30 cellular contexts compared by ENCODE assay signal in genomic region chrY:13432293-13433025, GRCh38. TPM values are rescaled to one million over a fixed set of nuclear protein-coding genes. Genes with fewer than 3 reads are reported as not detected.
DNase-seq lines count a peak whose midpoint lies in the region; ATAC-seq and TF ChIP-seq lines count a peak whose summit lies in the region.
"Had no signal": no experiment of that assay in that cellular context is flagged by ENCODE, and none has a peak within 500 bp of the region (broad histone marks: within the 10 kb centered on the region; RNA-seq: fewer than 3 reads in every experiment).

No MANE protein-coding gene starts in this region.

- TF ChIP-seq CTCF in natural killer cell (IDR thresholded peaks at IDR 0.05) (no peak), GM13977 (IDR thresholded peaks at IDR 0.05; ENCODE audit: extremely low read depth, insufficient read depth, missing control alignments) (no peak)

- peak overlapping the region; percentile 68 for H3K4me3 Mint-ChIP-seq in natural killer cell treated with Interleukin-12 subunit alpha and Interleukin-12 subunit beta and Interleukin-15 and Interleukin-18, amount 100 ng/mL, for 72 hours
- H3K4me3 Mint-ChIP-seq in natural killer cell: no peak overlapping the region
- H3K4me3 Mint-ChIP-seq in activated naive CD8-positive, alpha-beta T cell treated with anti-CD3 and anti-CD28 coated beads, Interleukin-2, amount 10 ng/mL, durations not matched to agents 7 days and 5 days: peak overlapping the region; percentile 26
- peak overlapping the region in 1 of 2 donors; percentile 63 for H3K4me3 Mint-ChIP-seq in stimulated activated naive CD8-positive, alpha-beta T cell treated with anti-CD3 and anti-CD28 coated beads, Interleukin-15, amount 100 ng/mL, for 72 hours
- H3K4me3 Mint-ChIP-seq: HFFc6, nephron progenitor cell had no signal

- POLR2A ChIA-PET in activated naive CD8-positive, alpha-beta T cell treated with anti-CD3 and anti-CD28 coated beads, Interleukin-2, amount 10 ng/mL, durations not matched to agents 7 days and 5 days (lab: Charles Lee): no interaction called here

- H3K27ac Mint-ChIP-seq in natural killer cell treated with Interleukin-12 subunit alpha and Interleukin-12 subunit beta and Interleukin-15 and Interleukin-18, amount 100 ng/mL, for 72 hours: peak overlapping the region in 1 of 2 donors; percentile 78
- peak overlapping the region in 1 of 2 donors; percentile 100 for H3K27ac Mint-ChIP-seq in natural killer cell
- peak overlapping the region; percentile 56 for H3K27ac Mint-ChIP-seq in activated naive CD8-positive, alpha-beta T cell treated with anti-CD3 and anti-CD28 coated beads, Interleukin-2, amount 10 ng/mL, durations not matched to agents 7 days and 5 days
- H3K27ac Mint-ChIP-seq in stimulated activated naive CD8-positive, alpha-beta T cell treated with anti-CD3 and anti-CD28 coated beads, Interleukin-15, amount 100 ng/mL, for 72 hours: peak overlapping the region in 1 of 2 donors; percentile 23
- H3K27ac Mint-ChIP-seq: HFFc6, nephron progenitor cell had no signal

- H3K27me3 Mint-ChIP-seq in natural killer cell treated with Interleukin-12 subunit alpha and Interleukin-12 subunit beta and Interleukin-15 and Interleukin-18, amount 100 ng/mL, for 72 hours: no peaks in the 10 kb centered on the region
- H3K27me3 Mint-ChIP-seq in natural killer cell (ENCODE audit: low read depth in 2 of 2): no peaks in the 10 kb centered on the region
- H3K27me3 Mint-ChIP-seq in activated naive CD8-positive, alpha-beta T cell treated with anti-CD3 and anti-CD28 coated beads, Interleukin-2, amount 10 ng/mL, durations not matched to agents 7 days and 5 days: no peaks in the 10 kb centered on the region
- no peaks in the 10 kb centered on the region for H3K27me3 Mint-ChIP-seq in stimulated activated naive CD8-positive, alpha-beta T cell treated with anti-CD3 and anti-CD28 coated beads, Interleukin-15, amount 100 ng/mL, for 72 hours

- intact Hi-C loops in natural killer cell (cut with micrococcal nuclease) (no loop called here), Right ventricle myocardium inferior (cut with DNase I) (no loop called here)

- peaks cover 0 to 52% of the 10 kb centered on the region in 2 donors for H3K4me1 Mint-ChIP-seq in natural killer cell treated with Interleukin-12 subunit alpha and Interleukin-12 subunit beta and Interleukin-15 and Interleukin-18, amount 100 ng/mL, for 72 hours (ENCODE audit: low read depth in 2 of 2)
- H3K4me1 Mint-ChIP-seq in natural killer cell: peaks cover 0 to 57% of the 10 kb centered on the region in 2 donors
- H3K4me1 Mint-ChIP-seq in activated naive CD8-positive, alpha-beta T cell treated with anti-CD3 and anti-CD28 coated beads, Interleukin-2, amount 10 ng/mL, durations not matched to agents 7 days and 5 days: peaks cover 26% of the 10 kb centered on the region
- peaks cover 39% of the 10 kb centered on the region for H3K4me1 Mint-ChIP-seq in stimulated activated naive CD8-positive, alpha-beta T cell treated with anti-CD3 and anti-CD28 coated beads, Interleukin-15, amount 100 ng/mL, for 72 hours
- H3K4me1 Mint-ChIP-seq: nephron progenitor cell had no signal

- H3K36me3 Mint-ChIP-seq in natural killer cell treated with Interleukin-12 subunit alpha and Interleukin-12 subunit beta and Interleukin-15 and Interleukin-18, amount 100 ng/mL, for 72 hours: peaks cover 37% of the 10 kb centered on the region
- no peaks in the 10 kb centered on the region for H3K36me3 Mint-ChIP-seq in natural killer cell
- H3K36me3 Mint-ChIP-seq in activated naive CD8-positive, alpha-beta T cell treated with anti-CD3 and anti-CD28 coated beads, Interleukin-2, amount 10 ng/mL, durations not matched to agents 7 days and 5 days: peaks cover 65% of the 10 kb centered on the region

- no peak for ATAC-seq in natural killer cell treated with Interleukin-12 subunit alpha and Interleukin-12 subunit beta and Interleukin-15 and Interleukin-18, amount 100 ng/mL, for 72 hours
- ATAC-seq in natural killer cell: no peak
- no peak for ATAC-seq in activated naive CD8-positive, alpha-beta T cell treated with anti-CD3 and anti-CD28 coated beads, Interleukin-2, amount 10 ng/mL, durations not matched to agents 7 days and 5 days (ENCODE audit: low read depth)
- peak; percentile 58 for ATAC-seq in stimulated activated naive CD8-positive, alpha-beta T cell treated with anti-CD3 and anti-CD28 coated beads, Interleukin-15, amount 100 ng/mL, for 72 hours
- no peak for ATAC-seq in HG03439 (IDR thresholded peaks at IDR 0.05; ENCODE audit: unreplicated experiment)
- no peak for ATAC-seq in Right ventricle myocardium inferior
- ATAC-seq: GM12878, heart right ventricle, lower lobe of right lung, mucosa of descending colon had no signal

- no peaks in the 10 kb centered on the region for H3K9me3 Mint-ChIP-seq in natural killer cell treated with Interleukin-12 subunit alpha and Interleukin-12 subunit beta and Interleukin-15 and Interleukin-18, amount 100 ng/mL, for 72 hours
- H3K9me3 Mint-ChIP-seq in natural killer cell: peaks cover 0 to 12% of the 10 kb centered on the region in 2 donors
- peaks cover 16% of the 10 kb centered on the region for H3K9me3 Mint-ChIP-seq in activated naive CD8-positive, alpha-beta T cell treated with anti-CD3 and anti-CD28 coated beads, Interleukin-2, amount 10 ng/mL, durations not matched to agents 7 days and 5 days
- peaks cover 22 to 36% of the 10 kb centered on the region in 2 donors for H3K9me3 Mint-ChIP-seq in stimulated activated naive CD8-positive, alpha-beta T cell treated with anti-CD3 and anti-CD28 coated beads, Interleukin-15, amount 100 ng/mL, for 72 hours
- H3K9me3 Mint-ChIP-seq: nephron progenitor cell had no signal

- DNase-seq in natural killer cell treated with Interleukin-12 subunit alpha and Interleukin-12 subunit beta and Interleukin-15 and Interleukin-18, amount 100 ng/mL, for 72 hours (ENCODE audit: low spot score): no peak
- DNase-seq in natural killer cell (no peak), NCI-H69 (lab: John Stamatoyannopoulos, UW) (peak; percentile 3), GM13977 (ENCODE audit: low spot score) (no peak), Right ventricle myocardium inferior (ENCODE audit: missing footprints) (no peak)
- no peak for DNase-seq in activated naive CD8-positive, alpha-beta T cell treated with anti-CD3 and anti-CD28 coated beads, Interleukin-2, amount 10 ng/mL, durations not matched to agents 7 days and 5 days
- no peak for DNase-seq in stimulated activated naive CD8-positive, alpha-beta T cell treated with anti-CD3 and anti-CD28 coated beads, Interleukin-15, amount 100 ng/mL, for 72 hours
- DNase-seq: activated gamma-delta T cell treated with Interleukin-2 at 50 U/mL for 16 hours; activated T-cell treated with anti-CD3 and anti-CD28 coated beads for 4 hours; cortex of kidney; EL; foreskin melanocyte; GM23248; heart right ventricle; HFFc6; kidney glomerular epithelial cell; lower lobe of right lung; mucosa of descending colon; MV-4-11; NCI-H146; nephron progenitor cell; SK-N-SH; stimulated activated CD4-positive, alpha-beta T cell treated with anti-CD3 and anti-CD28 coated beads, Interleukin-2, amount 100 ng/mL, for 24 hours had no signal

- in situ Hi-C loops in GM13977 (cut with MboI; ENCODE audit: low pct_unique_long_range_greater_than_20kb, low sequenced_read_pairs, unreplicated experiment): no loop called here

RNA-seq across cellular contexts. Expression of gene UTY, which starts 47.4 kb away (rescaled TPM):
- total RNA-seq in natural killer cell treated with Interleukin-12 subunit alpha and Interleukin-12 subunit beta and Interleukin-15 and Interleukin-18, amount 100 ng/mL, for 72 hours: 10 to 100 TPM in 1 of 2 donors, not detected in 1; 38.9 TPM
- total RNA-seq in natural killer cell (100 to 1,000 TPM in 1 of 3 donors, 10 to 100 TPM in 1, not detected in 1; 91.0 to 114 TPM), Right ventricle myocardium inferior (8.8 TPM)
- total RNA-seq in activated naive CD8-positive, alpha-beta T cell treated with anti-CD3 and anti-CD28 coated beads, Interleukin-2, amount 10 ng/mL, durations not matched to agents 7 days and 5 days: 10 to 100 TPM; 41.7 to 43.0 TPM
- total RNA-seq: ascending aorta, cardiac muscle cell, right atrium auricular region, smooth muscle cell, urinary bladder had no signal
